ENCODE assay signal across 12 cellular contexts in the genomic region with DNA sequence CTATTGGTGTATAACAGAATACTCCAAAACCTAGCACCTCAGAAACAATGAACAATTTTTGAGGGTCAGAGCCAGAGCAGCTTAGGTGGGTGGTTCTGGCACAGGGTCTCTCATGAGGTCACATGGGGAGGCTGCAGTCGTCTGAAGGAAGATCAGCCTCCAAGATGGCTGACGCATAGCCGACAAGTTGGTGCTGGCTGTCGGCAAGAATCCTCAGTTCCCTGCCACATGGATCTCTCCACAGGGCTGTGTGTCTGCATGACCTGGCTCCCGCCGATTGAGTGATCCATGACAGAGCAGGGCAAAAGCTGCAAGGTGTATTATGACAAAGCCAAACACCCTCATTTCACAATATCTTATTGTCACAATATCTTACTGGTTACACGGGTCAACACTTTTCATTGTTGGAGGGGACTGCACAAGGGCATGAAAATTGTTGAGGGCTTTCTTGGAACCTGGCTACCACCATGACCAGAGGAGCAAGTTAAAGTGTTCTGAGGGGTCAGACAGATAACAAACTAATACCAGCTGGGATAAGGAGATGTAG. TPM values are rescaled to one million over a fixed set of nuclear protein-coding genes. Genes with fewer than 3 reads are reported as not detected.
DNase-seq lines count a peak whose midpoint lies in the region; ATAC-seq and TF ChIP-seq lines count a peak whose summit lies in the region.
"Had no signal": no experiment of that assay in that cellular context is flagged by ENCODE, and none has a peak within 500 bp of the region (broad histone marks: within the 10 kb centered on the region; RNA-seq: fewer than 3 reads in every experiment).

No MANE protein-coding gene starts in this region.

- DNase-seq in activated CD4-positive, alpha-beta T cell treated with anti-CD3 and anti-CD28 coated beads, Interleukin-2, amount 10 ng/mL, durations not matched to agents 24 days and 14 days = no peak
- no peak for DNase-seq in activated CD4-positive, alpha-beta T cell treated with anti-CD3 and anti-CD28 coated beads, Interleukin-2, amount 50 U/mL, for 48 hours
- no peak for DNase-seq in activated T-helper 1 cell treated with anti-CD3 and anti-CD28 coated beads, Interleukin-12 subunit alpha, Interleukin-12 subunit beta, Interleukin-2, Interleukin-4 antibody, amounts not matched to agents 30 ng/mL and 10 ng/mL and 1 ng/mL, durations not matched to agents 14 hours and 24 hours and 36 hours (ENCODE audit: low spot score)
- DNase-seq in fibroblast of mammary gland (ENCODE audit: low read depth) (peak; percentile 31), NCI-H1417 treated with DMSO at 0.1 percent for 48 hours (lab: John Stamatoyannopoulos, UW) (no peak), GM19240 (ENCODE audit: insufficient read length, low spot score) (no peak)
- DNase-seq in stimulated activated effector memory CD8-positive, alpha-beta T cell treated with anti-CD3 and anti-CD28 coated beads, Interleukin-12 subunit alpha, Interleukin-12 subunit beta, amount 100 ng/mL, for 72 hours (ENCODE audit: low spot score in 2 of 2) = no peak
- DNase-seq: NCI-H2227 treated with DMSO at 0.1 percent for 48 hours, thyroid gland had no signal

- H3K9me3 Mint-ChIP-seq in activated CD4-positive, alpha-beta T cell treated with anti-CD3 and anti-CD28 coated beads, Interleukin-2, amount 10 ng/mL, durations not matched to agents 24 days and 14 days = no peaks in the 10 kb centered on the region
- no peaks in the 10 kb centered on the region for H3K9me3 Mint-ChIP-seq in activated T-helper 1 cell treated with anti-CD3 and anti-CD28 coated beads, Interleukin-12 subunit alpha, Interleukin-12 subunit beta, Interleukin-2, Interleukin-4 antibody, amounts not matched to agents 30 ng/mL and 10 ng/mL and 1 ng/mL, durations not matched to agents 14 hours and 24 hours and 36 hours
- no peaks in the 10 kb centered on the region for H3K9me3 Mint-ChIP-seq in stimulated activated effector memory CD8-positive, alpha-beta T cell treated with anti-CD3 and anti-CD28 coated beads, Interleukin-12 subunit alpha, Interleukin-12 subunit beta, amount 100 ng/mL, for 72 hours
- H3K9me3 Mint-ChIP-seq: activated T-helper 2 cell treated with anti-CD3 and anti-CD28 coated beads, Interferon-gamma antibody, Interleukin-2, Interleukin-4, amounts not matched to agents 10 μg/mL and 5 μg/mL and 100 μg/mL, durations not matched to agents 14 hours and 24 hours and 36 hours had no signal

- no peaks in the 10 kb centered on the region for H3K27me3 Mint-ChIP-seq in activated CD4-positive, alpha-beta T cell treated with anti-CD3 and anti-CD28 coated beads, Interleukin-2, amount 10 ng/mL, durations not matched to agents 24 days and 14 days
- H3K27me3 Mint-ChIP-seq in activated T-helper 1 cell treated with anti-CD3 and anti-CD28 coated beads, Interleukin-12 subunit alpha, Interleukin-12 subunit beta, Interleukin-2, Interleukin-4 antibody, amounts not matched to agents 30 ng/mL and 10 ng/mL and 1 ng/mL, durations not matched to agents 14 hours and 24 hours and 36 hours (ENCODE audit: insufficient read depth) = no peaks in the 10 kb centered on the region

- H3K27ac Mint-ChIP-seq in activated CD4-positive, alpha-beta T cell treated with anti-CD3 and anti-CD28 coated beads, Interleukin-2, amount 10 ng/mL, durations not matched to agents 24 days and 14 days = peak overlapping the region; percentile 43
- peak overlapping the region; percentile 62 for H3K27ac Mint-ChIP-seq in activated T-helper 1 cell treated with anti-CD3 and anti-CD28 coated beads, Interleukin-12 subunit alpha, Interleukin-12 subunit beta, Interleukin-2, Interleukin-4 antibody, amounts not matched to agents 30 ng/mL and 10 ng/mL and 1 ng/mL, durations not matched to agents 14 hours and 24 hours and 36 hours
- peak overlapping the region; percentile 65 for H3K27ac Mint-ChIP-seq in stimulated activated effector memory CD8-positive, alpha-beta T cell treated with anti-CD3 and anti-CD28 coated beads, Interleukin-12 subunit alpha, Interleukin-12 subunit beta, amount 100 ng/mL, for 72 hours
- H3K27ac Mint-ChIP-seq: activated T-helper 2 cell treated with anti-CD3 and anti-CD28 coated beads, Interferon-gamma antibody, Interleukin-2, Interleukin-4, amounts not matched to agents 10 μg/mL and 5 μg/mL and 100 μg/mL, durations not matched to agents 14 hours and 24 hours and 36 hours had no signal

- peaks cover 21% of the 10 kb centered on the region for H3K36me3 Mint-ChIP-seq in activated CD4-positive, alpha-beta T cell treated with anti-CD3 and anti-CD28 coated beads, Interleukin-2, amount 10 ng/mL, durations not matched to agents 24 days and 14 days (ENCODE audit: low read depth)
- H3K36me3 Mint-ChIP-seq in activated T-helper 1 cell treated with anti-CD3 and anti-CD28 coated beads, Interleukin-12 subunit alpha, Interleukin-12 subunit beta, Interleukin-2, Interleukin-4 antibody, amounts not matched to agents 30 ng/mL and 10 ng/mL and 1 ng/mL, durations not matched to agents 14 hours and 24 hours and 36 hours (ENCODE audit: low read depth) = peaks cover 15% of the 10 kb centered on the region
- H3K36me3 Mint-ChIP-seq in stimulated activated effector memory CD8-positive, alpha-beta T cell treated with anti-CD3 and anti-CD28 coated beads, Interleukin-12 subunit alpha, Interleukin-12 subunit beta, amount 100 ng/mL, for 72 hours = peaks cover 18% of the 10 kb centered on the region

- intact Hi-C loops in activated CD4-positive, alpha-beta T cell treated with anti-CD3 and anti-CD28 coated beads, Interleukin-2, amount 10 ng/mL, durations not matched to agents 24 days and 14 days (cut with micrococcal nuclease) = no loop called here
- intact Hi-C loops in activated T-helper 1 cell treated with anti-CD3 and anti-CD28 coated beads, Interleukin-12 subunit alpha, Interleukin-12 subunit beta, Interleukin-2, Interleukin-4 antibody, amounts not matched to agents 30 ng/mL and 10 ng/mL and 1 ng/mL, durations not matched to agents 14 hours and 24 hours and 36 hours (cut with micrococcal nuclease) = no loop called here

- peak overlapping the region; percentile 26 for H3K4me3 Mint-ChIP-seq in activated CD4-positive, alpha-beta T cell treated with anti-CD3 and anti-CD28 coated beads, Interleukin-2, amount 10 ng/mL, durations not matched to agents 24 days and 14 days
- no peak overlapping the region for H3K4me3 Mint-ChIP-seq in activated T-helper 1 cell treated with anti-CD3 and anti-CD28 coated beads, Interleukin-12 subunit alpha, Interleukin-12 subunit beta, Interleukin-2, Interleukin-4 antibody, amounts not matched to agents 30 ng/mL and 10 ng/mL and 1 ng/mL, durations not matched to agents 14 hours and 24 hours and 36 hours
- H3K4me3 Mint-ChIP-seq in stimulated activated effector memory CD8-positive, alpha-beta T cell treated with anti-CD3 and anti-CD28 coated beads, Interleukin-12 subunit alpha, Interleukin-12 subunit beta, amount 100 ng/mL, for 72 hours = peak overlapping the region; percentile 15

- peaks cover 72% of the 10 kb centered on the region for H3K4me1 Mint-ChIP-seq in activated CD4-positive, alpha-beta T cell treated with anti-CD3 and anti-CD28 coated beads, Interleukin-2, amount 10 ng/mL, durations not matched to agents 24 days and 14 days
- peaks cover 83% of the 10 kb centered on the region for H3K4me1 Mint-ChIP-seq in activated T-helper 1 cell treated with anti-CD3 and anti-CD28 coated beads, Interleukin-12 subunit alpha, Interleukin-12 subunit beta, Interleukin-2, Interleukin-4 antibody, amounts not matched to agents 30 ng/mL and 10 ng/mL and 1 ng/mL, durations not matched to agents 14 hours and 24 hours and 36 hours (ENCODE audit: low read depth)
- H3K4me1 Mint-ChIP-seq in stimulated activated effector memory CD8-positive, alpha-beta T cell treated with anti-CD3 and anti-CD28 coated beads, Interleukin-12 subunit alpha, Interleukin-12 subunit beta, amount 100 ng/mL, for 72 hours = peaks cover 81% of the 10 kb centered on the region

- ATAC-seq in stimulated activated effector memory CD8-positive, alpha-beta T cell treated with anti-CD3 and anti-CD28 coated beads, Interleukin-12 subunit alpha, Interleukin-12 subunit beta, amount 100 ng/mL, for 72 hours = no peak
- no peak for ATAC-seq in HG03457 (IDR thresholded peaks at IDR 0.05; ENCODE audit: unreplicated experiment)
- ATAC-seq: sciatic nerve had no signal

- no peak for TF ChIP-seq CTCF in fibroblast of mammary gland (conservative IDR thresholded peaks at IDR 0.05; ENCODE audit: control insufficient read depth, insufficient read depth, low read depth, low read length)

- H3K4me3 ChIP-seq in fibroblast of mammary gland (ENCODE audit: control insufficient read depth, low read depth, low read length) = no peak overlapping the region
- H3K4me3 ChIP-seq: thyroid gland had no signal

RNA-seq across cellular contexts. Expression of a gene that starts 4.2 kb away (rescaled TPM):
- 239 and 245 TPM in 2 replicates for total RNA-seq in activated CD4-positive, alpha-beta T cell treated with anti-CD3 and anti-CD28 coated beads, Interleukin-2, amount 10 ng/mL, durations not matched to agents 24 days and 14 days
- 234 and 235 TPM in 2 replicates for total RNA-seq in activated T-helper 1 cell treated with anti-CD3 and anti-CD28 coated beads, Interleukin-12 subunit alpha, Interleukin-12 subunit beta, Interleukin-2, Interleukin-4 antibody, amounts not matched to agents 30 ng/mL and 10 ng/mL and 1 ng/mL, durations not matched to agents 14 hours and 24 hours and 36 hours

RNA-seq across cellular contexts. Expression of a gene that starts 18.5 kb away (rescaled TPM):
- total RNA-seq in activated CD4-positive, alpha-beta T cell treated with anti-CD3 and anti-CD28 coated beads, Interleukin-2, amount 10 ng/mL, durations not matched to agents 24 days and 14 days = 337 and 340 TPM in 2 replicates
- 330 and 334 TPM in 2 replicates for total RNA-seq in activated T-helper 1 cell treated with anti-CD3 and anti-CD28 coated beads, Interleukin-12 subunit alpha, Interleukin-12 subunit beta, Interleukin-2, Interleukin-4 antibody, amounts not matched to agents 30 ng/mL and 10 ng/mL and 1 ng/mL, durations not matched to agents 14 hours and 24 hours and 36 hours

RNA-seq across cellular contexts. Expression of a gene that starts 46.4 kb away (rescaled TPM):
- total RNA-seq in activated CD4-positive, alpha-beta T cell treated with anti-CD3 and anti-CD28 coated beads, Interleukin-2, amount 10 ng/mL, durations not matched to agents 24 days and 14 days = 0.75 and 1.3 TPM in 2 replicates
- 0.22 and 1.4 TPM in 2 replicates for total RNA-seq in activated T-helper 1 cell treated with anti-CD3 and anti-CD28 coated beads, Interleukin-12 subunit alpha, Interleukin-12 subunit beta, Interleukin-2, Interleukin-4 antibody, amounts not matched to agents 30 ng/mL and 10 ng/mL and 1 ng/mL, durations not matched to agents 14 hours and 24 hours and 36 hours
